1 cellular context compared by ENCODE assay signal in the genomic region with DNA sequence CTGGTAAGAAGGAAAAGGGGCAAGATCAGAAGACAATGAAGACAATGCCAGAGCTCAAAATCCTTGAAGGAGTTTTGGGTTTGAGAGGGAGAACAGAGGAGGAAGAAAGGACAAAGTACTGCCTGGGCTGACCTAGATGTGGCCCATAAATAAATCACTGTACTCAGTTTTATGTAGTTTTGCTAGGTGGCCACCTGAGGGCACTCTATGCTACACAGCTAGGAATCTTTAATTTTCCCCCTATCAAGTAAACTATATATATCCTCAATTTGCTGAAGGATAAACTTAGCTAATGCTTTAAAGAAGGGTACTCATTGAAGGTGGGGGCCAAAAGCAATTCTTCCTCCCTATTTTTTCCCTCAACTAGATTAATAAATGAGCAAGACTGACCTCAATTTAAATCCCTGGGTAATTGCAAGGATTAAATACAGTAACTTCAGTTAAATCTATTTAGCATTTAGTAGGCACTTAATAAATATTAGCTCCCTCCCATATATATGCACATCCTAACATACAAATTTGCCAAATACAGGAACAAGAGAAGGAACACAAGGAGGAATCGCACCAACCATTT.
TF ChIP-seq lines count a peak whose summit lies in the region.

No MANE protein-coding gene starts in this region.

TF ChIP-seq in WTC11, 78 proteins besides CTCF, POLR2A, EP300 and RAD21 (continued from another document):
- TF ChIP-seq, protein P1, sequence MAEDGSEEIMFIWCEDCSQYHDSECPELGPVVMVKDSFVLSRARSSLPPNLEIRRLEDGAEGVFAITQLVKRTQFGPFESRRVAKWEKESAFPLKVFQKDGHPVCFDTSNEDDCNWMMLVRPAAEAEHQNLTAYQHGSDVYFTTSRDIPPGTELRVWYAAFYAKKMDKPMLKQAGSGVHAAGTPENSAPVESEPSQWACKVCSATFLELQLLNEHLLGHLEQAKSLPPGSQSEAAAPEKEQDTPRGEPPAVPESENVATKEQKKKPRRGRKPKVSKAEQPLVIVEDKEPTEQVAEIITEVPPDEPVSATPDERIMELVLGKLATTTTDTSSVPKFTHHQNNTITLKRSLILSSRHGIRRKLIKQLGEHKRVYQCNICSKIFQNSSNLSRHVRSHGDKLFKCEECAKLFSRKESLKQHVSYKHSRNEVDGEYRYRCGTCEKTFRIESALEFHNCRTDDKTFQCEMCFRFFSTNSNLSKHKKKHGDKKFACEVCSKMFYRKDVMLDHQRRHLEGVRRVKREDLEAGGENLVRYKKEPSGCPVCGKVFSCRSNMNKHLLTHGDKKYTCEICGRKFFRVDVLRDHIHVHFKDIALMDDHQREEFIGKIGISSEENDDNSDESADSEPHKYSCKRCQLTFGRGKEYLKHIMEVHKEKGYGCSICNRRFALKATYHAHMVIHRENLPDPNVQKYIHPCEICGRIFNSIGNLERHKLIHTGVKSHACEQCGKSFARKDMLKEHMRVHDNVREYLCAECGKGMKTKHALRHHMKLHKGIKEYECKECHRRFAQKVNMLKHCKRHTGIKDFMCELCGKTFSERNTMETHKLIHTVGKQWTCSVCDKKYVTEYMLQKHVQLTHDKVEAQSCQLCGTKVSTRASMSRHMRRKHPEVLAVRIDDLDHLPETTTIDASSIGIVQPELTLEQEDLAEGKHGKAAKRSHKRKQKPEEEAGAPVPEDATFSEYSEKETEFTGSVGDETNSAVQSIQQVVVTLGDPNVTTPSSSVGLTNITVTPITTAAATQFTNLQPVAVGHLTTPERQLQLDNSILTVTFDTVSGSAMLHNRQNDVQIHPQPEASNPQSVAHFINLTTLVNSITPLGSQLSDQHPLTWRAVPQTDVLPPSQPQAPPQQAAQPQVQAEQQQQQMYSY (CRISPR knock-in tag; IDR thresholded peaks at IDR 0.05): no peak
- TF ChIP-seq FOXJ3 (CRISPR knock-in tag; IDR thresholded peaks at IDR 0.05; ENCODE audit: borderline replicate concordance): no peak
